Comparison of ENCODE assay signal across 20 cellular contexts in the genomic region with DNA sequence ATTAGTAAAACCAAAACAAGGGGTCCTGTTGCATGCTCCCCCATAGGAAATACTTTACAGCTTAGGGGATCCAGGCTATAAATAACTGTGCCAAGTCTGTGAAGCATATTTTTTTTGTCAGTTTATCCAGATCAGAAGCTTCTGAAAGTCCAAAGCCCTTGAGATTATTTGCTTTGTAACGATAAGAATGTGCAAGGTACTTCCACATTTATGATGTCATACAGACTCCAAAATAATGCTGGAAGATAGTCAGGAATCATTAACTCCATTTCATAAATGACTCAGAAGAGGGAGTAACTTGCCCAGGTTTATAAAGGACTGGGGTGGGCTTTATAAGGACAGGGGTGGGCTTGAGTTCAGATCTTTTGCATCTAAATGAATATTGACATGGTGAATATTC. TPM values are rescaled to one million over a fixed set of nuclear protein-coding genes. Genes with fewer than 3 reads are reported as not detected.
DNase-seq lines count a peak whose midpoint lies in the region; ATAC-seq and TF ChIP-seq lines count a peak whose summit lies in the region.
"Had no signal": no experiment of that assay in that cellular context is flagged by ENCODE, and none has a peak within 500 bp of the region (broad histone marks: within the 10 kb centered on the region; RNA-seq: fewer than 3 reads in every experiment).

No MANE protein-coding gene starts in this region.

- H3K9me3 ChIP-seq in hepatocyte (ENCODE audit: low read depth) (no peaks in the 10 kb centered on the region), lower lobe of right lung (no peaks in the 10 kb centered on the region)
- H3K9me3 ChIP-seq: HAP-1 had no signal

- no peaks in the 10 kb centered on the region for H3K79me2 ChIP-seq in hepatocyte

- no peaks in the 10 kb centered on the region for H3K9me2 ChIP-seq in hepatocyte (replicated peaks; ENCODE audit: insufficient read depth)

- H3K4me1 ChIP-seq in hepatocyte (ENCODE audit: insufficient read depth) (peaks cover 4% of the 10 kb centered on the region), lower lobe of right lung (no peaks in the 10 kb centered on the region)
- H3K4me1 ChIP-seq: HAP-1 had no signal

- no peaks in the 10 kb centered on the region for H4K20me1 ChIP-seq in hepatocyte (ENCODE audit: insufficient read depth, poor library complexity, severe bottlenecking)

- peak; percentile 45 to 84 for ATAC-seq in lower lobe of right lung
- ATAC-seq in GM19328 (IDR thresholded peaks at IDR 0.05; ENCODE audit: unreplicated experiment) = no peak
- ATAC-seq in GM18505 (IDR thresholded peaks at IDR 0.05; ENCODE audit: unreplicated experiment) = no peak
- ATAC-seq: GM12878 had no signal

- H3K4me3 ChIP-seq in hepatocyte (no peak overlapping the region), lower lobe of right lung (no peak overlapping the region)
- H3K4me3 ChIP-seq: GM12878, HAP-1 had no signal

- no peak overlapping the region for H2AFZ ChIP-seq in hepatocyte

- H3K27ac ChIP-seq in hepatocyte = peak overlapping the region; percentile 43
- H3K27ac ChIP-seq in lower lobe of right lung = no peak overlapping the region

- H3K27me3 ChIP-seq in hepatocyte (no peaks in the 10 kb centered on the region), lower lobe of right lung (ENCODE audit: low read depth) (no peaks in the 10 kb centered on the region)

- no peak for TF ChIP-seq CTCF in hepatocyte (IDR thresholded peaks at IDR 0.05; ENCODE audit: poor library complexity)
- no peak for TF ChIP-seq CTCF in lower lobe of right lung (IDR thresholded peaks at IDR 0.05)

- no peaks in the 10 kb centered on the region for H3K36me3 ChIP-seq in hepatocyte (replicated peaks; ENCODE audit: insufficient read depth, low read depth)
- no peaks in the 10 kb centered on the region for H3K36me3 ChIP-seq in lower lobe of right lung
- H3K36me3 ChIP-seq: HAP-1 had no signal

- peak; percentile 19 for DNase-seq in hepatocyte (ENCODE audit: low spot score)
- peak; percentile 11 for DNase-seq in kidney glomerular epithelial cell (lab: John Stamatoyannopoulos, UW)
- no peak for DNase-seq in lower lobe of right lung
- DNase-seq in activated CD4-positive, alpha-beta T cell treated with anti-CD3 and anti-CD28 coated beads, Interleukin-2, amount 50 U/mL, for 4 hours = no peak
- DNase-seq: C1 segment of cervical spinal cord; Calu3; CD4-positive, alpha-beta memory T cell; COR-L47; DMS79; EL; GDM1; GOT3; HFFc6 had no signal

- no peak for TF ChIP-seq POLR2A in GM18505 (IDR thresholded peaks at IDR 0.05; ENCODE audit: borderline replicate concordance, extremely low read depth, insufficient read depth, insufficient read length)

- H3K4me2 ChIP-seq in hepatocyte = no peak overlapping the region

- intact Hi-C loops in lower lobe of right lung (cut with DNase I) = no loop called here

- WGBS in hepatocyte (ENCODE audit: low lambda C conversion rate, missing lambda C conversion rate) = 29% methylated on average over 1 of the region's 1 CpG

RNA-seq across cellular contexts. Expression of a gene that starts 29.3 kb away (rescaled TPM):
- total RNA-seq in hepatocyte (39.5 and 46.5 TPM in 2 replicates), lower lobe of right lung (18.3 TPM)
- 38.2 and 49.3 TPM in 2 replicates for polyA plus RNA-seq in hepatocyte

RNA-seq across cellular contexts. Expression of a gene that starts 58.2 kb away (rescaled TPM):
- total RNA-seq in hepatocyte (not detected in 2 replicates), lower lobe of right lung (not detected)
- 0.22 and 0.51 TPM in 2 replicates for polyA plus RNA-seq in hepatocyte
- total RNA-seq: A172; A673; Calu3; CD4-positive, alpha-beta memory T cell; GM12878; HFFc6 had no signal
- polyA plus RNA-seq: BJ had no signal

Comparison
In these comparisons a context has a peak if more than half of its experiments do, and no peak if none do; other contexts are left out.
1. DNase-seq: peak in hepatocyte (single experiment) and kidney glomerular epithelial cell (single experiment); none in lower lobe of right lung (single experiment) and activated CD4-positive, alpha-beta T cell treated with anti-CD3 and anti-CD28 coated beads, Interleukin-2, amount 50 U/mL, for 4 hours (0 of 2).
2. ATAC-seq: peak in lower lobe of right lung (2 of 2); none in GM19328 (single experiment) and GM18505 (single experiment).